ENCODE assay signal across 8 cellular contexts in the genomic region with DNA sequence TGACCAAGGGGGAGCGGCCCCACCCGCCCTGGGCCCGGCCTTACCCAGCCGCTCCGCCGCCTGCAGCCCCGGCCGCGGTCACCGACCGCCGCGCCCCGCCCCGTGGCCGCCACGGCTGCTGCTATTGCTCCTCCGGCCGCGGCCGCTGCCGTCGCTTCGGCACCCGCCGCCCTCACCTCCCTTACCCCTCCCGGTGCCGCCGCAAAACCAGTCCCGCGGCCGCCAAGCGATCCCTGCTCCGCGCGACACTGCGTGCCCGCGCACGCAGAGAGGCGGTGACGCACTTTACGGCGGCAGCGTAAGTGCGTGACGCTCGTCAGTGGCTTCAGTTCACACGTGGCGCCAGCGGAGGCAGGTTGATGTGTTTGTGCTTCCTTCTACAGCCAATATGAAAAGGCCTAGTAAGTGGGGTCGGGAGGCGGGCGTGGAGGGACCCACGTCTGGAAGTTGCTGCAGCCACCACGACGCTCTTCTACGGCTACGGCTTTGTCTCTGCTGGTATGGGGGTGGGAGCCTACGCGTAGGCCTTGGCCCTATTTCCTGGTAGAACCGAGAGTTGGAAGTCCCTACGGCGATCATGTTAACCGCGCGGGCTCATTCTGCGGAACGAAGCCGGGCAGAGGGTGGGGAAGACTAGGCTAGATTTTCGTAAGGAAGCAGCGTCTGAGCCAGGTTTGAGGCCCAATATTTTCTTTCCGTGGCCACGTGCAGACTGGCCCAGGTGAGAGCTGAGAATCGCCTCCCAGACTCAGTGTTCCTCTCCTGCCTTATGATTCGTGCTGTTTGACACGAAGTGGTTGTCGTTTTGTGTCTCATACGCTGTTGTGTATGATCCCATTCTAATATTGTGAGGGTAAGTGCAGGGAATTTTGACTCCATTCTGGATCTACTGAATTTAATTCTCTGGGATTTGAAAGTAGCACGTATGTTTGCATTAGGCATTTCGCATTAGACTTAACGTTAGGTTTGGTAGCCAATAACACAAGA. TPM values are rescaled to one million over a fixed set of nuclear protein-coding genes. Genes with fewer than 3 reads are reported as not detected.
DNase-seq lines count a peak whose midpoint lies in the region; ATAC-seq and TF ChIP-seq lines count a peak whose summit lies in the region.

A gene with protein sequence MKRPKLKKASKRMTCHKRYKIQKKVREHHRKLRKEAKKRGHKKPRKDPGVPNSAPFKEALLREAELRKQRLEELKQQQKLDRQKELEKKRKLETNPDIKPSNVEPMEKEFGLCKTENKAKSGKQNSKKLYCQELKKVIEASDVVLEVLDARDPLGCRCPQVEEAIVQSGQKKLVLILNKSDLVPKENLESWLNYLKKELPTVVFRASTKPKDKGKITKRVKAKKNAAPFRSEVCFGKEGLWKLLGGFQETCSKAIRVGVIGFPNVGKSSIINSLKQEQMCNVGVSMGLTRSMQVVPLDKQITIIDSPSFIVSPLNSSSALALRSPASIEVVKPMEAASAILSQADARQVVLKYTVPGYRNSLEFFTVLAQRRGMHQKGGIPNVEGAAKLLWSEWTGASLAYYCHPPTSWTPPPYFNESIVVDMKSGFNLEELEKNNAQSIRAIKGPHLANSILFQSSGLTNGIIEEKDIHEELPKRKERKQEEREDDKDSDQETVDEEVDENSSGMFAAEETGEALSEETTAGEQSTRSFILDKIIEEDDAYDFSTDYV (plus strand): TSS at position 328 of the 987 bp plus-strand sequence. CDS start 61 bp downstream, at position 389.
A gene (minus strand): TSS at position 209 of the 987 bp plus-strand sequence.

- peaks cover 49 to 67% (median 62%) of the 10 kb centered on the region in 3 donors for H3K4me1 Mint-ChIP-seq in CD8-positive, alpha-beta memory T cell

- no peaks in the 10 kb centered on the region for H3K9me3 Mint-ChIP-seq in CD8-positive, alpha-beta memory T cell

- H3K4me1 ChIP-seq in CD8-positive, alpha-beta memory T cell (ENCODE audit: insufficient read depth, low read length) = peaks cover 38% of the 10 kb centered on the region

- TF ChIP-seq CTCF in HL-60 (IDR thresholded peaks at IDR 0.05; ENCODE audit: insufficient read depth, low read length) = no peak

- H3K27me3 Mint-ChIP-seq in CD8-positive, alpha-beta memory T cell = no peaks in the 10 kb centered on the region

- H3K36me3 ChIP-seq in CD8-positive, alpha-beta memory T cell (ENCODE audit: insufficient read depth, low read length) = peaks cover 41% of the 10 kb centered on the region

- H3K27me3 ChIP-seq in CD8-positive, alpha-beta memory T cell (ENCODE audit: insufficient read depth, low read length, poor library complexity, severe bottlenecking) = no peaks in the 10 kb centered on the region
- H3K27me3 ChIP-seq in HL-60 (ENCODE audit: insufficient read depth, poor library complexity, severe bottlenecking) = no peaks in the 10 kb centered on the region

- peak; percentile 88 to 94 (median 93) for DNase-seq in CD8-positive, alpha-beta memory T cell
- DNase-seq in HL-60 (ENCODE audit: low read depth in 1 of 2, low spot score in 1 of 2) (peak; percentile 93 to 95), NOMO-1 (lab: John Stamatoyannopoulos, UW; ENCODE audit: unreplicated experiment in 2 of 2) (peak; percentile 91 to 92), lung microvascular endothelial cell (ENCODE audit: low read depth in 2 of 2) (peak; percentile 97 to 98)
- peak; percentile 86 for DNase-seq in effector CD8-positive, alpha-beta T cell (lab: John Stamatoyannopoulos, UW)
- peak; percentile 83 to 88 (median 83) for DNase-seq in stimulated activated CD4-positive, alpha-beta T cell treated with anti-CD3 and anti-CD28 coated beads, TNF-alpha, amount 100 ng/mL, for 4 hours (ENCODE audit: low read depth in 3 of 3)

- H3K4me3 ChIP-seq in CD8-positive, alpha-beta memory T cell (ENCODE audit: low read length) = peak within 1 kb of the TSS; percentile 88
- H3K4me3 ChIP-seq in HL-60 (replicated peaks; ENCODE audit: insufficient read depth, low read length) = peak within 1 kb of the TSS; percentile 69

- no peaks in the 10 kb centered on the region for H3K9me3 ChIP-seq in CD8-positive, alpha-beta memory T cell (ENCODE audit: low read length)

- H3K4me3 Mint-ChIP-seq in CD8-positive, alpha-beta memory T cell = peak within 1 kb of the TSS; percentile 92 to 99 (median 97)

- H3K36me3 Mint-ChIP-seq in CD8-positive, alpha-beta memory T cell = peaks cover 7 to 66% (median 16%) of the 10 kb centered on the region in 3 donors

- ATAC-seq in GM19455 (IDR thresholded peaks at IDR 0.05; ENCODE audit: unreplicated experiment) = peak; percentile 68

- peak within 1 kb of the TSS; percentile 98 to 100 (median 99) for H3K27ac Mint-ChIP-seq in CD8-positive, alpha-beta memory T cell

- peak within 1 kb of the TSS; percentile 88 for H3K27ac ChIP-seq in CD8-positive, alpha-beta memory T cell (ENCODE audit: low read depth, low read length)
- H3K27ac ChIP-seq in HL-60 (replicated peaks) = peak within 1 kb of the TSS; percentile 88

- CTCF ChIA-PET in CD8-positive, alpha-beta memory T cell (lab: Charles Lee) = no interaction called here
- CTCF ChIA-PET in activated CD8-positive, alpha-beta memory T cell treated with anti-CD3 and anti-CD28 coated beads for 36 hours (lab: Charles Lee) = interaction anchor here (0.5 kb wide), 1 partner anchor 44 kb away, joined by 3 read pairs; no protein-coding TSS in a partner anchor

- POLR2A ChIA-PET in CD8-positive, alpha-beta memory T cell (lab: Charles Lee) = no interaction called here
- POLR2A ChIA-PET in activated CD8-positive, alpha-beta memory T cell treated with anti-CD3 and anti-CD28 coated beads for 36 hours (lab: Charles Lee) = interaction anchor here (1.2 to 1.8 kb wide), 2 partner anchors 15 to 20 kb away, joined by 3 to 8 read pairs; no protein-coding TSS in a partner anchor

RNA-seq across cellular contexts. Expression of the first gene that starts in this region (rescaled TPM):
- total RNA-seq in CD8-positive, alpha-beta memory T cell = 100 to 1,000 TPM; 229 to 233 TPM
- polyA plus RNA-seq in CD8-positive, alpha-beta memory T cell = 58.5 TPM
- 100 to 1,000 TPM; 240 to 247 TPM for total RNA-seq in activated CD8-positive, alpha-beta memory T cell treated with anti-CD3 and anti-CD28 coated beads for 36 hours
- 47.5 and 63.1 TPM in 2 replicates for total RNA-seq in lung microvascular endothelial cell

RNA-seq across cellular contexts. Expression of the second gene that starts in this region (rescaled TPM):
- total RNA-seq in CD8-positive, alpha-beta memory T cell = 10 to 100 TPM; 78.6 to 81.4 TPM
- 83.6 TPM for polyA plus RNA-seq in CD8-positive, alpha-beta memory T cell
- total RNA-seq in activated CD8-positive, alpha-beta memory T cell treated with anti-CD3 and anti-CD28 coated beads for 36 hours = 10 to 100 TPM; 65.4 to 71.2 TPM
- 42.7 and 53.2 TPM in 2 replicates for total RNA-seq in lung microvascular endothelial cell

Comparison
In these comparisons a context has a peak if more than half of its experiments do, and no peak if none do; other contexts are left out.
1. Peak in every context shown above with its lines: DNase-seq, ATAC-seq, H3K4me3 ChIP-seq and H3K27ac ChIP-seq.